32 cellular contexts compared by ENCODE assay signal in the genomic region with DNA sequence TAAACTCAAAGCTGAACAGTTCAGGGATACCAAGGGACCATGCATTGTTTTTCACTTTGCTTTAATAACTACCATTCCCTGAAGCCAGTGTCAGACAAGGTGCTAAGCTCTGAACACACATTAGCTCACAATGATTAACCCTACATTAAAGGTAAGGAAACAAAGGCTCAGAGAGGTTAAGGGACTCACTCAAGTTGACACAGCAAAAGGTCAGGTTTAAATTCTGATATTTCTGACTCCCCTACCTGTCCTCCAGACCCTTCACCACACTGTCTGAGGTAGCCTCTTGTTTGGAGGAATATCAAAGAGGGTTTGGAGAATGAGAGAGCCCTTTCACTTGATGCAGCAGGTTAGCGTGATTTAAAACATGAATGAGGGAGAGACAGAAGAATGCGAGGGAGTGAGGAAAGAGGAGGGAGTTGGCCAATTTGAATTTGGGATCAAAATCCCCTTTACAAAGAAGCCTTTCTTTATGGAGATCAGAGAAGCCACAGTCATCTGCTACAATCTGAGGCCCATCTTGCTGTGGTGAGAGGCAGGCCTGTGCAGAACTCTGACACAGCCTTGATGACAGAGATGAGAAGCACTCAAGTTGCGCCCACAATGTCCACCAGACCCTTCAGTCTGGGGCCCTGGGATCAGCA.
"Had no signal": no experiment of that assay in that cellular context is flagged by ENCODE, and none has a peak within 500 bp of the region (broad histone marks: within the 10 kb centered on the region; RNA-seq: fewer than 3 reads in every experiment).

No MANE protein-coding gene starts in this region.

- H3K36me3 Mint-ChIP-seq: activated CD4-positive, alpha-beta memory T cell treated with anti-CD3 and anti-CD28 coated beads for 36 hours; activated naive CD4-positive, alpha-beta T cell treated with anti-CD3 and anti-CD28 coated beads, Interleukin-2, amount 10 ng/mL, durations not matched to agents 7 days and 5 days; natural killer cell treated with Interleukin-12 subunit alpha and Interleukin-12 subunit beta and Interleukin-15 and Interleukin-18, amount 100 ng/mL, for 72 hours had no signal

- H3K27ac Mint-ChIP-seq: activated CD4-positive, alpha-beta memory T cell treated with anti-CD3 and anti-CD28 coated beads for 36 hours; activated CD4-positive, alpha-beta T cell treated with anti-CD3 and anti-CD28 coated beads, Interleukin-2, amount 10 ng/mL, durations not matched to agents 24 days and 14 days; activated naive CD4-positive, alpha-beta T cell treated with anti-CD3 and anti-CD28 coated beads, Interleukin-2, amount 10 ng/mL, durations not matched to agents 7 days and 5 days; activated naive CD8-positive, alpha-beta T cell treated with anti-CD3 and anti-CD28 coated beads, Interleukin-2, amount 50 U/mL, for 24 hours; activated T-cell treated with anti-CD3 and anti-CD28 coated beads, Interleukin-2, amount 50 U/mL, for 24 hours; natural killer cell treated with Interleukin-12 subunit alpha and Interleukin-12 subunit beta and Interleukin-15 and Interleukin-18, amount 100 ng/mL, for 72 hours; T-helper 1 cell treated with Interleukin-12 subunit alpha and Interleukin-12 subunit beta and Interleukin-4 antibody, amounts not matched to agents 30 μg/mL and 1 μg/mL, for 36 hours had no signal

- H3K9me3 ChIP-seq: colonic mucosa, testis, transverse colon had no signal

- H3K9me3 Mint-ChIP-seq: activated CD4-positive, alpha-beta memory T cell treated with anti-CD3 and anti-CD28 coated beads for 36 hours; activated naive CD4-positive, alpha-beta T cell treated with anti-CD3 and anti-CD28 coated beads, Interleukin-2, amount 10 ng/mL, durations not matched to agents 7 days and 5 days; activated naive CD8-positive, alpha-beta T cell treated with anti-CD3 and anti-CD28 coated beads, Interleukin-2, amount 50 U/mL, for 24 hours; activated T-cell treated with anti-CD3 and anti-CD28 coated beads, Interleukin-2, amount 50 U/mL, for 24 hours; natural killer cell treated with Interleukin-12 subunit alpha and Interleukin-12 subunit beta and Interleukin-15 and Interleukin-18, amount 100 ng/mL, for 72 hours had no signal

- H3K4me1 ChIP-seq: colonic mucosa, gastroesophageal sphincter, testis had no signal

- ATAC-seq: activated naive CD8-positive, alpha-beta T cell treated with anti-CD3 and anti-CD28 coated beads, Interleukin-2, amount 50 U/mL, for 24 hours; gastroesophageal sphincter; left cardiac atrium; left ventricle myocardium superior; natural killer cell treated with Interleukin-12 subunit alpha and Interleukin-12 subunit beta and Interleukin-15 and Interleukin-18, amount 100 ng/mL, for 72 hours had no signal

- H3K36me3 ChIP-seq: cardiac muscle cell, colonic mucosa, gastroesophageal sphincter, transverse colon, WERI-Rb-1 had no signal

- H3K4me3 Mint-ChIP-seq: activated CD4-positive, alpha-beta memory T cell treated with anti-CD3 and anti-CD28 coated beads for 36 hours; activated CD4-positive, alpha-beta T cell treated with anti-CD3 and anti-CD28 coated beads, Interleukin-2, amount 10 ng/mL, durations not matched to agents 24 days and 14 days; activated naive CD4-positive, alpha-beta T cell treated with anti-CD3 and anti-CD28 coated beads, Interleukin-2, amount 10 ng/mL, durations not matched to agents 7 days and 5 days; activated naive CD8-positive, alpha-beta T cell treated with anti-CD3 and anti-CD28 coated beads, Interleukin-2, amount 50 U/mL, for 24 hours; activated T-cell treated with anti-CD3 and anti-CD28 coated beads, Interleukin-2, amount 50 U/mL, for 24 hours; natural killer cell treated with Interleukin-12 subunit alpha and Interleukin-12 subunit beta and Interleukin-15 and Interleukin-18, amount 100 ng/mL, for 72 hours; T-helper 1 cell treated with Interleukin-12 subunit alpha and Interleukin-12 subunit beta and Interleukin-4 antibody, amounts not matched to agents 30 μg/mL and 1 μg/mL, for 36 hours had no signal

- DNase-seq: activated CD4-positive, alpha-beta memory T cell treated with anti-CD3 and anti-CD28 coated beads for 36 hours; activated CD4-positive, alpha-beta T cell treated with anti-CD3 and anti-CD28 coated beads, Interleukin-2, amount 10 ng/mL, durations not matched to agents 24 days and 14 days; activated CD4-positive, CD25-positive, alpha-beta regulatory T cell treated with anti-CD3 and anti-CD28 coated beads, Interleukin-2, amount 50 U/mL, for 72 hours; activated CD8-positive, alpha-beta memory T cell treated with anti-CD3 and anti-CD28 coated beads, Interleukin-2, amount 50 U/mL, for 4 hours; activated gamma-delta T cell; activated naive CD4-positive, alpha-beta T cell treated with anti-CD3 and anti-CD28 coated beads, Interleukin-2, amount 10 ng/mL, durations not matched to agents 7 days and 5 days; activated naive CD8-positive, alpha-beta T cell treated with anti-CD3 and anti-CD28 coated beads, Interleukin-2, amount 50 U/mL, for 24 hours; activated T-cell treated with anti-CD3 and anti-CD28 coated beads, Interleukin-2, amount 50 U/mL, for 24 hours; amygdala; cerebellar nuclear complex; colonic mucosa; effector CD8-positive, alpha-beta T cell; left cardiac atrium; left ventricle myocardium superior; midbrain; posterior cingulate gyrus; right cardiac atrium; stimulated activated CD4-positive, alpha-beta T cell treated with anti-CD3 and anti-CD28 coated beads, Interleukin-2, amount 100 ng/mL, for 48 hours; stimulated activated naive CD4-positive, alpha-beta T cell treated with Interleukin-2 at 50 U/mL for 16 hours; T-helper 9 cell; testis; transverse colon; WERI-Rb-1 had no signal

- H3K27me3 ChIP-seq: cardiac muscle cell, colonic mucosa, gastroesophageal sphincter, testis, transverse colon had no signal

- H3K4me1 Mint-ChIP-seq: activated CD4-positive, alpha-beta T cell treated with anti-CD3 and anti-CD28 coated beads, Interleukin-2, amount 10 ng/mL, durations not matched to agents 24 days and 14 days; activated naive CD4-positive, alpha-beta T cell treated with anti-CD3 and anti-CD28 coated beads, Interleukin-2, amount 10 ng/mL, durations not matched to agents 7 days and 5 days; activated naive CD8-positive, alpha-beta T cell treated with anti-CD3 and anti-CD28 coated beads, Interleukin-2, amount 50 U/mL, for 24 hours had no signal

- H3K27ac ChIP-seq: cardiac muscle cell, colonic mucosa, epithelial cell of prostate, gastroesophageal sphincter, testis, transverse colon, WERI-Rb-1 had no signal

- FAIRE-seq: endometrium, keratinocyte, TTC549, urothelium cell line had no signal

- H3K4me3 ChIP-seq: cardiac muscle cell, colonic mucosa, gastroesophageal sphincter, testis, transverse colon had no signal
